Comparison of ENCODE assay signal across 8 cellular contexts in the genomic region with DNA sequence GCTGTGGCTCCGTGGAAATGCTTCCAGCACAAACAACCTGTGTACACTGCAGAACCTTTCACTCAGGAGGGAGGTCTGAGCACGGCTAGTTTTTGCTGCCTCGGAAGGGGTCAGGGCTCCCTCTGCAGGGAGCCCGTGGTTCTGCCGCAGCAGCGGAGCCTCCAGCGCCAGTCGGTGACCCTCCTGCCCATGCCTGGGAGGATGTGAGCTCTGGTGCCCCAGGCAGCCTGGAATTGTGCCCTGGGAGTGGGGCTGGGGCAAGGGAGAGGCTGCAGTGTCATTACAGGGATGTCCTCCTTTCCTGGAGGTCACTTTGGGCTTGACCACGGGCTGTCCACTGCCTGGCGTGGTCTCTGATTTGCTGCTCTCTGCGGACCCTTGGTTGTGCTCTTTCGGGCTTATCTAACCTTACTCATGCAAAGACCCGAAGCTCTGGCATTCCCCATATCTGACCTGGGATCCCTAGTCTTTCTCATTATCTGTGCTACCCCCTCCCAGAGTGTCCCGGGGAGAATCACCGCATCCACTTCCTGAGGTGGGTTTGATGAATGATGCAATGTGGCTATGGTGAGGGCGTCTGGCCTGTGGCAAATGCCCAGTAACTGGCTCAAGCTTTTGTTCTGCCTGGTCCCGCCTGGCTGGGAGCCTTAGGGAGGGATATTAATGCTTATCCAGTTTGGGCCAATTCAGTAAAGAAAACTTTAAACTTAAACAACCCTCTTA. TPM values are rescaled to one million over a fixed set of nuclear protein-coding genes. Genes with fewer than 3 reads are reported as not detected.
DNase-seq lines count a peak whose midpoint lies in the region; ATAC-seq and TF ChIP-seq lines count a peak whose summit lies in the region.

No MANE protein-coding gene starts in this region.

- H3K9me3 Mint-ChIP-seq in activated CD8-positive, alpha-beta T cell treated with anti-CD3 and anti-CD28 coated beads for 36 hours = no peaks in the 10 kb centered on the region

- CTCF ChIA-PET in AG04450 (lab: Charles Lee) = interaction anchor here (0.5 to 5.4 kb wide), 39 partner anchors 8 to 741 kb away, joined by 3 to 50 read pairs (median 4); a partner anchor contains a TSS
- CTCF ChIA-PET in activated CD8-positive, alpha-beta T cell treated with anti-CD3 and anti-CD28 coated beads for 36 hours (lab: Charles Lee) = interaction anchor here (0.6 to 18.2 kb wide), 38 partner anchors 9 to 552 kb away, joined by 3 to 506 read pairs (median 6); a partner anchor contains a TSS

- H3K18ac ChIP-seq in mesenchymal stem cell (ENCODE audit: low read depth in 1 of 2, low read length in 2 of 2) = peak overlapping the region in 1 of 2 experiments; percentile 5

- no peak overlapping the region for H2BK15ac ChIP-seq in mesenchymal stem cell (ENCODE audit: low read depth, poor library complexity, severe bottlenecking)

- H3K9ac ChIP-seq in mesenchymal stem cell (ENCODE audit: low read length) = no peak overlapping the region

- peak; percentile 94 for TF ChIP-seq CTCF in AG04450 (IDR thresholded peaks at IDR 0.05; ENCODE audit: low read depth, low read length)
- peak; percentile 97 for TF ChIP-seq CTCF in activated CD8-positive, alpha-beta T cell treated with anti-CD3 and anti-CD28 coated beads for 36 hours (IDR thresholded peaks at IDR 0.05)

- H3K27me3 ChIP-seq in AG04450 (ENCODE audit: control insufficient read depth, insufficient read depth, low read length) (peaks cover 22% of the 10 kb centered on the region), mesenchymal stem cell (ENCODE audit: control insufficient read depth in 1 of 2, insufficient read depth in 1 of 2, low read length in 2 of 2) (peaks cover 16 to 56% of the 10 kb centered on the region in 2 experiments)

- intact Hi-C loops in activated CD8-positive, alpha-beta T cell treated with anti-CD3 and anti-CD28 coated beads for 36 hours (cut with micrococcal nuclease) = loop anchor here (2.0 kb wide), 2 partner anchors 62 to 96 kb away; no protein-coding TSS in a partner anchor

- no peak overlapping the region for H2BK12ac ChIP-seq in mesenchymal stem cell (ENCODE audit: low read length in 2 of 2)

- no peaks in the 10 kb centered on the region for H3K36me3 ChIP-seq in mesenchymal stem cell (ENCODE audit: control insufficient read depth in 1 of 2, insufficient read depth in 2 of 2, low read depth in 1 of 2, low read length in 2 of 2)

- peak overlapping the region; percentile 68 for H3K4me3 Mint-ChIP-seq in activated CD8-positive, alpha-beta T cell treated with anti-CD3 and anti-CD28 coated beads for 36 hours

- H3K9me3 ChIP-seq in AG04450 (ENCODE audit: control insufficient read depth, insufficient read depth, low read length) (no peaks in the 10 kb centered on the region), mesenchymal stem cell (ENCODE audit: control insufficient read depth, low read length) (no peaks in the 10 kb centered on the region)

- ATAC-seq in GM18520 (IDR thresholded peaks at IDR 0.05; ENCODE audit: unreplicated experiment) = peak; percentile 46
- ATAC-seq in HG03103 (IDR thresholded peaks at IDR 0.05; ENCODE audit: low read depth, unreplicated experiment) = peak; percentile 47
- ATAC-seq in activated CD8-positive, alpha-beta T cell treated with anti-CD3 and anti-CD28 coated beads for 36 hours = peak; percentile 62

- no peak overlapping the region for H2BK120ac ChIP-seq in mesenchymal stem cell (ENCODE audit: low read depth, low read length)

- H3K27ac Mint-ChIP-seq in activated CD8-positive, alpha-beta T cell treated with anti-CD3 and anti-CD28 coated beads for 36 hours = peak overlapping the region; percentile 91

- no peaks in the 10 kb centered on the region for H3K79me1 ChIP-seq in mesenchymal stem cell (replicated peaks; ENCODE audit: low read length, poor library complexity, severe bottlenecking)

- no peak overlapping the region for H3K14ac ChIP-seq in mesenchymal stem cell (ENCODE audit: low read length in 2 of 2)

- no peak overlapping the region for H2AFZ ChIP-seq in mesenchymal stem cell (ENCODE audit: low read depth, low read length)

- H3K27me3 Mint-ChIP-seq in activated CD8-positive, alpha-beta T cell treated with anti-CD3 and anti-CD28 coated beads for 36 hours = no peaks in the 10 kb centered on the region

- no peak overlapping the region for H3K4ac ChIP-seq in mesenchymal stem cell (ENCODE audit: low read depth in 1 of 2, low read length in 2 of 2)

- no peak overlapping the region for H2AK5ac ChIP-seq in mesenchymal stem cell (ENCODE audit: low read length, severe bottlenecking)

- no peak overlapping the region for H3K27ac ChIP-seq in AG04450 (ENCODE audit: low read depth, low read length)
- no peak overlapping the region for H3K27ac ChIP-seq in mesenchymal stem cell (ENCODE audit: low read length, poor library complexity, severe bottlenecking)

- H3K4me1 ChIP-seq in mesenchymal stem cell (ENCODE audit: control insufficient read depth, insufficient read depth, low read depth, low read length) = peaks cover 2% of the 10 kb centered on the region

- DNase-seq in AG04450 (ENCODE audit: low read depth, low spot score) = no peak
- peak; percentile 48 for DNase-seq in NCI-H748 treated with DMSO at 0.1 percent for 48 hours (lab: John Stamatoyannopoulos, UW)
- peak; percentile 82 for DNase-seq in activated CD8-positive, alpha-beta T cell treated with anti-CD3 and anti-CD28 coated beads for 36 hours
- peak; percentile 70 for DNase-seq in effector CD4-positive, alpha-beta T cell
- peak; percentile 56 for DNase-seq in mesenchymal stem cell
- DNase-seq in stimulated activated CD8-positive, alpha-beta memory T cell treated with anti-CD3 and anti-CD28 coated beads, Interleukin-4, amount 100 ng/mL, for 1 hour (ENCODE audit: low read depth in 2 of 2, low spot score in 1 of 2) = peak; percentile 49 to 67

- H3K23ac ChIP-seq in mesenchymal stem cell (ENCODE audit: low read length in 2 of 2) = no peak overlapping the region

- peaks cover 87% of the 10 kb centered on the region for H3K4me1 Mint-ChIP-seq in activated CD8-positive, alpha-beta T cell treated with anti-CD3 and anti-CD28 coated beads for 36 hours (ENCODE audit: low read depth)

- POLR2A ChIA-PET in AG04450 (lab: Yijun Ruan, JAX) = interaction anchor here (0.6 kb wide), 1 partner anchor 94 kb away, joined by 3 read pairs; no protein-coding TSS in a partner anchor
- POLR2A ChIA-PET in activated CD8-positive, alpha-beta T cell treated with anti-CD3 and anti-CD28 coated beads for 36 hours (lab: Charles Lee) = interaction anchor here (1.0 to 27.1 kb wide), 8 partner anchors 11 to 105 kb away, joined by 3 to 766 read pairs (median 14); a partner anchor contains a TSS

- H3K36me3 Mint-ChIP-seq in activated CD8-positive, alpha-beta T cell treated with anti-CD3 and anti-CD28 coated beads for 36 hours (ENCODE audit: low read depth) = peaks cover under 1% of the 10 kb centered on the region

- H4K91ac ChIP-seq in mesenchymal stem cell (ENCODE audit: low read length) = no peak overlapping the region

- H3K4me3 ChIP-seq in AG04450 (ENCODE audit: low read depth, low read length) (no peak overlapping the region), mesenchymal stem cell (ENCODE audit: insufficient read depth in 1 of 2, low read depth in 1 of 2, low read length in 2 of 2) (no peak overlapping the region)

- no peak overlapping the region for H3K4me2 ChIP-seq in mesenchymal stem cell (ENCODE audit: low read length, poor library complexity, severe bottlenecking)

- H2BK5ac ChIP-seq in mesenchymal stem cell (ENCODE audit: low read depth, low read length, poor library complexity, severe bottlenecking) = no peak overlapping the region

- H4K8ac ChIP-seq in mesenchymal stem cell (ENCODE audit: low read length) = no peak overlapping the region

- WGBS in mesenchymal stem cell = 31% methylated on average over 14 of the region's 17 CpGs

RNA-seq across cellular contexts. Expression of a gene that starts 59.5 kb away (rescaled TPM):
- polyA plus RNA-seq in AG04450 (2011; rRNA removed) = not detected in 2 replicates
- polyA minus RNA-seq in AG04450 (2011; rRNA and poly(A)+ RNA removed) = not detected in 2 replicates
- 100 to 1,000 TPM; 112 to 113 TPM for total RNA-seq in activated CD8-positive, alpha-beta T cell treated with anti-CD3 and anti-CD28 coated beads for 36 hours
- polyA plus RNA-seq in mesenchymal stem cell (2013, experiment 1 of 2) = 0.03 TPM
- polyA plus RNA-seq in mesenchymal stem cell (2013, experiment 2 of 2) = not detected
